Comparison of ENCODE assay signal across 16 cellular contexts in the genomic region with DNA sequence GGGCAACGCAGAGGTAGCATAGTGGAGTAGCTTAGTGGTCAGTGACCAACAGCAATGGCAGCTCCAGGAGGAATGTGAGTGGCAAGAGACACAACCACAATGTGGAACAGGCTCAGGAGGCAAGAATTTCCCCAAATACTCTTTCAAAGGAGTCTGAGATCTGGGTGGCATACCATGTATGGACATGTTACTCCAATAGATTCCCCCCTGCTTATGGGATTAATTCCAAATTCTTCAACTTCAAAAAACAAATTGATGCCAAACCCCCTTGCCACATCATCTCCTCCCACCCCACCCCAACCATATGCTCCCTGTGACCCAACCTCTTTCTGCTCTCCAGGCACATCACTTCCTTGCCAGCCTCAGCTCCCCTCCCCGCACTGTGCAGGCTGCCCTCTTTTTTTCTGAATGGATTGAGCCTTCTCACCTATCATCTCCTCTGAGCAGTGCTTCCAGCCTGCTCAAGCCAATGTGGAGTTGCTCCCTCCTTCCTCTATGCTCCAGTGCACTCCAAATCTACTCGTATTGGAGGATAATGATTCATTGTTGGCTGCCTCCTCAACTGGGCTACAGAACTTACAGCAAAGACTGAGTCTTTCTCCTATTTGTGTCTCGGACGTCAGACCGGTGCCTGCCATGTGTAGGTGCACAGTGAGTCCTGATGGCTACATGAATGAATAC.
A peak's percentile ranks its signal among the peaks of the same experiment; 100 is the strongest.
DNase-seq lines count a peak whose midpoint lies in the region; TF ChIP-seq lines count a peak whose summit lies in the region.
"Had no signal": no experiment of that assay in that cellular context is flagged by ENCODE, and none has a peak within 500 bp of the region (broad histone marks: within the 10 kb centered on the region; RNA-seq: fewer than 3 reads in every experiment).

No MANE protein-coding gene starts in this region.

- in situ Hi-C loops in GM13976 (cut with MboI; ENCODE audit: low sequenced_read_pairs, unreplicated experiment), result no loop called here

- intact Hi-C loops in dendritic cell treated with granulocyte-macrophage colony-stimulating factor and Interleukin-4, amounts not matched to agents 40 ng/mL and 50 ng/mL, for 4 days (cut with micrococcal nuclease), result no loop called here

- DNase-seq in ELR (ENCODE audit: low read depth) (peak; percentile 42), NCI-H1694 (lab: John Stamatoyannopoulos, UW) (peak; percentile 65), osteoblast (ENCODE audit: insufficient read length, low spot score, missing footprints) (peak; percentile 76), NCI-H128 (lab: John Stamatoyannopoulos, UW; ENCODE audit: unreplicated experiment) (no peak), GM13976 (ENCODE audit: low spot score) (no peak), NCI-H146 treated with DMSO at 0.1 percent for 48 hours (lab: John Stamatoyannopoulos, UW; ENCODE audit: unreplicated experiment) (no peak)
- no peak for DNase-seq in effector memory CD4-positive, alpha-beta T cell
- DNase-seq: activated naive CD4-positive, alpha-beta T cell treated with Interleukin-2 at 50 U/mL for 16 hours; DMS79; Karpas-422; left cardiac atrium; NCI-H187; T-helper 17 cell had no signal

- H3K27ac ChIP-seq in osteoblast (ENCODE audit: low read depth, low read length), result peak overlapping the region; percentile 57
- H3K27ac ChIP-seq in effector memory CD4-positive, alpha-beta T cell (ENCODE audit: insufficient read depth, low read length, poor library complexity, severe bottlenecking), result no peak overlapping the region

- H3K36me3 ChIP-seq in osteoblast (ENCODE audit: insufficient read depth, low read length), result no peaks in the 10 kb centered on the region
- H3K36me3 ChIP-seq in effector memory CD4-positive, alpha-beta T cell (ENCODE audit: control insufficient read depth, insufficient read depth, low read length), result no peaks in the 10 kb centered on the region

- no peaks in the 10 kb centered on the region for H3K27me3 Mint-ChIP-seq in dendritic cell treated with granulocyte-macrophage colony-stimulating factor and Interleukin-4, amounts not matched to agents 40 ng/mL and 50 ng/mL, for 4 days
- H3K27me3 Mint-ChIP-seq: T-helper 17 cell had no signal

- peaks cover 49% of the 10 kb centered on the region for H3K4me1 Mint-ChIP-seq in dendritic cell treated with granulocyte-macrophage colony-stimulating factor and Interleukin-4, amounts not matched to agents 40 ng/mL and 50 ng/mL, for 4 days (ENCODE audit: low read depth)

- peak overlapping the region; percentile 23 for H3K4me3 ChIP-seq in osteoblast (ENCODE audit: insufficient read depth, low read length)
- H3K4me3 ChIP-seq in effector memory CD4-positive, alpha-beta T cell (ENCODE audit: insufficient read depth, low read depth, low read length, poor library complexity, severe bottlenecking), result no peak overlapping the region

- no peaks in the 10 kb centered on the region for H4K20me1 ChIP-seq in osteoblast (ENCODE audit: insufficient read depth, low read length)

- H3K4me2 ChIP-seq in osteoblast (ENCODE audit: insufficient read depth, low read length), result peak overlapping the region; percentile 21

- peaks cover 32% of the 10 kb centered on the region for H3K4me1 ChIP-seq in osteoblast (ENCODE audit: insufficient read depth, low read length)
- H3K4me1 ChIP-seq in effector memory CD4-positive, alpha-beta T cell (ENCODE audit: control insufficient read depth, insufficient read depth, low read length, poor library complexity, severe bottlenecking), result peaks cover 5% of the 10 kb centered on the region

- H3K4me3 Mint-ChIP-seq in dendritic cell treated with granulocyte-macrophage colony-stimulating factor and Interleukin-4, amounts not matched to agents 40 ng/mL and 50 ng/mL, for 4 days, result no peak overlapping the region
- H3K4me3 Mint-ChIP-seq: CD14-positive monocyte; central memory CD8-positive, alpha-beta T cell; T-helper 17 cell had no signal

- peak overlapping the region; percentile 83 for H3K27ac Mint-ChIP-seq in dendritic cell treated with granulocyte-macrophage colony-stimulating factor and Interleukin-4, amounts not matched to agents 40 ng/mL and 50 ng/mL, for 4 days
- H3K27ac Mint-ChIP-seq: T-helper 17 cell had no signal

- no peaks in the 10 kb centered on the region for H3K9me3 ChIP-seq in osteoblast (ENCODE audit: low read depth, low read length)
- H3K9me3 ChIP-seq in effector memory CD4-positive, alpha-beta T cell (ENCODE audit: control insufficient read depth, low read length), result no peaks in the 10 kb centered on the region

- no peaks in the 10 kb centered on the region for H3K79me2 ChIP-seq in osteoblast (ENCODE audit: insufficient read depth, low read length)

- no peaks in the 10 kb centered on the region for H3K27me3 ChIP-seq in osteoblast (ENCODE audit: insufficient read depth, low read length)
- H3K27me3 ChIP-seq in effector memory CD4-positive, alpha-beta T cell (replicated peaks; ENCODE audit: control insufficient read depth, insufficient read depth, low read length, poor library complexity, severe bottlenecking), result no peaks in the 10 kb centered on the region

- no peaks in the 10 kb centered on the region for H3K36me3 Mint-ChIP-seq in dendritic cell treated with granulocyte-macrophage colony-stimulating factor and Interleukin-4, amounts not matched to agents 40 ng/mL and 50 ng/mL, for 4 days (ENCODE audit: low read depth)

- H2AFZ ChIP-seq in osteoblast (ENCODE audit: low read length), result peak overlapping the region; percentile 67

- no peak for TF ChIP-seq CTCF in osteoblast (IDR thresholded peaks at IDR 0.05; ENCODE audit: extremely low read depth, low read depth, low read length)
- no peak for TF ChIP-seq CTCF in GM13976 (IDR thresholded peaks at IDR 0.05; ENCODE audit: borderline replicate concordance, control extremely low read depth, extremely low read depth, insufficient read depth, missing control alignments)

- no peaks in the 10 kb centered on the region for H3K9me3 Mint-ChIP-seq in dendritic cell treated with granulocyte-macrophage colony-stimulating factor and Interleukin-4, amounts not matched to agents 40 ng/mL and 50 ng/mL, for 4 days
- H3K9me3 Mint-ChIP-seq: central memory CD8-positive, alpha-beta T cell had no signal

Comparison
In these comparisons a context has a peak if more than half of its experiments do, and no peak if none do; other contexts are left out.
1. DNase-seq: peak in ELR (single experiment), NCI-H1694 (single experiment) and osteoblast (single experiment); none in effector memory CD4-positive, alpha-beta T cell (0 of 3), NCI-H128 (single experiment), GM13976 (single experiment) and NCI-H146 treated with DMSO at 0.1 percent for 48 hours (single experiment).